ENCODE assay signal across 8 cellular contexts in the genomic region with DNA sequence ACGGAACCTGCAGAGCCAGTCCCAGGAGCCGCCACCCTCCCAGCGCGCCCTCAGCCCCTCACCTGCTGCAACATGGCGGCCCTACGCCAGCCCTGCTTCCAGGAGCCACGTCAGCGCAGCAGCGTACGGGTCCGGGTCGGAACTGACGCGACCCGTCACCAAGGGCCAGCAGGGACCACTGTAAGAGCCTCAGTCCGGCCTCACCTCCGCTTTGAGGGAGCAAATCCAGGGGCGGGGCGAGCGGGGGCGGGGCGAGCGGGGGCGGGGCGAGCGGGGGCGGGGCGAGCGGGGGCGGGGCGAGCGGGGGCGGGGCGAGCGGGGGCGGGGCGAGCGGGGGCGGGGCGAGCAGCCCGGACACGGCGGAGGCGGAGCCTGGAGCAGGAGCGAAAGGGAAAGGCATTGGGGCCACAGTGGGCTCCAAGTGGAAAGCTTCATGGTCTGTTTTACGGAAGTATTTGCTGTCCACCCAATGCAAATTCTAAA. TPM values are rescaled to one million over a fixed set of nuclear protein-coding genes. Genes with fewer than 3 reads are reported as not detected.
DNase-seq lines count a peak whose midpoint lies in the region; ATAC-seq and TF ChIP-seq lines count a peak whose summit lies in the region.
"Not testable (repeated sequence)": the region's sequence is repeated elsewhere in the genome, so short reads cannot be mapped to it uniquely, and the experiment has no call there.

A gene (minus strand): TSS at position 109 of the 483 bp plus-strand sequence. CDS start 35 bp downstream, at position 74.

- H3K36me3 ChIP-seq in GM23338 (ENCODE audit: insufficient read depth): not testable (repeated sequence)

- not testable (repeated sequence) for H3K27ac ChIP-seq in GM23338 (ENCODE audit: low read depth)

- not testable (repeated sequence) for H3K9me3 Mint-ChIP-seq in GM23338; natural killer cell treated with Interleukin-12 subunit alpha and Interleukin-12 subunit beta and Interleukin-15 and Interleukin-18, amount 100 ng/mL, for 72 hours

- H3K4me1 Mint-ChIP-seq in GM23338: peaks cover 15% of the 10 kb centered on the region
- H3K4me1 Mint-ChIP-seq in natural killer cell treated with Interleukin-12 subunit alpha and Interleukin-12 subunit beta and Interleukin-15 and Interleukin-18, amount 100 ng/mL, for 72 hours (ENCODE audit: low read depth in 2 of 2): peaks cover 7 to 18% of the 10 kb centered on the region in 2 donors

- H3K4me3 ChIP-seq in GM23338 (peak within 1 kb of the TSS; percentile 66), fibroblast of villous mesenchyme (ENCODE audit: low read depth, low read length) (peak within 1 kb of the TSS; percentile 75)

- peaks cover 24% of the 10 kb centered on the region for H3K79me2 ChIP-seq in GM23338 (replicated peaks; ENCODE audit: insufficient read depth)

- H3F3A ChIP-seq in GM23338 (replicated peaks; ENCODE audit: low read depth): not testable (repeated sequence)

- peaks cover 13% of the 10 kb centered on the region; the same call in 2 of the 3 replicates for H3K36me3 Mint-ChIP-seq in GM23338 (ENCODE audit: low read depth)
- H3K36me3 Mint-ChIP-seq in natural killer cell treated with Interleukin-12 subunit alpha and Interleukin-12 subunit beta and Interleukin-15 and Interleukin-18, amount 100 ng/mL, for 72 hours: peaks cover 11% of the 10 kb centered on the region

- H3K27me3 ChIP-seq in GM23338 (ENCODE audit: insufficient read depth): not testable (repeated sequence)

- peak within 1 kb of the TSS; percentile 96 for H3K4me3 Mint-ChIP-seq in GM23338
- H3K4me3 Mint-ChIP-seq in natural killer cell treated with Interleukin-12 subunit alpha and Interleukin-12 subunit beta and Interleukin-15 and Interleukin-18, amount 100 ng/mL, for 72 hours: peak within 1 kb of the TSS; percentile 95

- H3K4me1 ChIP-seq in GM23338 (ENCODE audit: insufficient read depth): not testable (repeated sequence)

- H3K4me2 ChIP-seq in GM23338: peak within 1 kb of the TSS; percentile 77

- H3K27me3 Mint-ChIP-seq in GM23338 (ENCODE audit: insufficient read depth, low read depth, poor library complexity); natural killer cell treated with Interleukin-12 subunit alpha and Interleukin-12 subunit beta and Interleukin-15 and Interleukin-18, amount 100 ng/mL, for 72 hours: not testable (repeated sequence)

- H3K9me2 ChIP-seq in GM23338 (ENCODE audit: insufficient read depth): not testable (repeated sequence)

- peak; percentile 99 for ATAC-seq in GM23338
- ATAC-seq in natural killer cell treated with Interleukin-12 subunit alpha and Interleukin-12 subunit beta and Interleukin-15 and Interleukin-18, amount 100 ng/mL, for 72 hours: peak; percentile 97 to 98

- in situ Hi-C loops in KBM-7 (cut with MboI; ENCODE audit: low pct_unique_long_range_greater_than_20kb, low sequenced_read_pairs); SK-MEL-5 (cut with HindIII; ENCODE audit: low pct_unique_long_range_greater_than_20kb, low sequenced_read_pairs): not testable (repeated sequence)

- H4K20me1 ChIP-seq in GM23338 (replicated peaks; ENCODE audit: insufficient read depth): not testable (repeated sequence)

- peak; percentile 18 for DNase-seq in DMS79 treated with DMSO at 0.1 percent for 48 hours (lab: John Stamatoyannopoulos, UW)
- peak; percentile 92 for DNase-seq in GM23338 (ENCODE audit: low spot score)
- peak; percentile 72 for DNase-seq in KBM-7
- DNase-seq in SK-MEL-5 (ENCODE audit: low read depth, low spot score): peak; percentile 78
- DNase-seq in activated gamma-delta T cell (lab: John Stamatoyannopoulos, UW): peak; percentile 50
- peak; percentile 79 for DNase-seq in fibroblast of villous mesenchyme (ENCODE audit: low read depth)
- peak; percentile 84 for DNase-seq in natural killer cell treated with Interleukin-12 subunit alpha and Interleukin-12 subunit beta and Interleukin-15 and Interleukin-18, amount 100 ng/mL, for 72 hours (ENCODE audit: low spot score)
- peak; percentile 51 to 56 for DNase-seq in stimulated activated CD8-positive, alpha-beta memory T cell treated with anti-CD3 and anti-CD28 coated beads, Interleukin-7, amount 100 ng/mL, for 48 hours (ENCODE audit: extremely low read depth in 1 of 2, low read depth in 1 of 2)

- not testable (repeated sequence) for H2AFZ ChIP-seq in GM23338

- peak within 1 kb of the TSS; percentile 98 for H3K27ac Mint-ChIP-seq in GM23338
- peak within 1 kb of the TSS; percentile 83 to 88 for H3K27ac Mint-ChIP-seq in natural killer cell treated with Interleukin-12 subunit alpha and Interleukin-12 subunit beta and Interleukin-15 and Interleukin-18, amount 100 ng/mL, for 72 hours

- not testable (repeated sequence) for TF ChIP-seq CTCF in GM23338 (conservative IDR thresholded peaks at IDR 0.05; ENCODE audit: low read depth in 2 of 2); fibroblast of villous mesenchyme (IDR thresholded peaks at IDR 0.05; ENCODE audit: insufficient read depth, low read depth, low read length)

TF ChIP-seq in GM23338, 12 proteins besides CTCF, POLR2A, EP300 and RAD21:
- TF ChIP-seq CREB1 (CRISPR knock-in tag; IDR thresholded peaks at IDR 0.05; ENCODE audit: low read depth) (peak; percentile 80), POLR2AphosphoS5 (IDR thresholded peaks at IDR 0.05; ENCODE audit: low read depth) (peak; percentile 94)

RNA-seq across cellular contexts. Expression of the gene that starts here (rescaled TPM):
- 23.2 and 31.7 TPM in 2 replicates for total RNA-seq in GM23338 (2014; rRNA removed; shearing (Covaris generic))
- 10.4 and 10.5 TPM in 2 replicates for polyA plus RNA-seq in GM23338 (2016; fragmentation: Nextera tagmentation; extraction: Ambion mirVana)
- total RNA-seq in SK-MEL-5 (2014; rRNA removed; shearing (Covaris generic)): 5.7 and 9.0 TPM in 2 replicates
- 2.0 and 4.6 TPM in 2 replicates for polyA plus RNA-seq in SK-MEL-5 (2015; cell fraction: cytosol; rRNA removed)
- 10.1 and 12.6 TPM in 2 replicates for polyA plus RNA-seq in SK-MEL-5 (2015; cell fraction: nucleus; rRNA removed)
- total RNA-seq in fibroblast of villous mesenchyme: 45.4 and 52.7 TPM in 2 replicates
- 10 to 100 TPM; 26.9 to 55.9 TPM for total RNA-seq in natural killer cell treated with Interleukin-12 subunit alpha and Interleukin-12 subunit beta and Interleukin-15 and Interleukin-18, amount 100 ng/mL, for 72 hours

Comparison
In these comparisons a context has a peak if more than half of its experiments do, and no peak if none do; other contexts are left out.
1. DNase-seq: peak in every context shown above with its lines; median percentile 92 in GM23338; 84 in natural killer cell treated with Interleukin-12 subunit alpha and Interleukin-12 subunit beta and Interleukin-15 and Interleukin-18, amount 100 ng/mL, for 72 hours; 79 in fibroblast of villous mesenchyme; 78 in SK-MEL-5; 72 in KBM-7; 54 in stimulated activated CD8-positive, alpha-beta memory T cell treated with anti-CD3 and anti-CD28 coated beads, Interleukin-7, amount 100 ng/mL, for 48 hours; 50 in activated gamma-delta T cell; 18 in DMS79 treated with DMSO at 0.1 percent for 48 hours.